In the genomic region with DNA sequence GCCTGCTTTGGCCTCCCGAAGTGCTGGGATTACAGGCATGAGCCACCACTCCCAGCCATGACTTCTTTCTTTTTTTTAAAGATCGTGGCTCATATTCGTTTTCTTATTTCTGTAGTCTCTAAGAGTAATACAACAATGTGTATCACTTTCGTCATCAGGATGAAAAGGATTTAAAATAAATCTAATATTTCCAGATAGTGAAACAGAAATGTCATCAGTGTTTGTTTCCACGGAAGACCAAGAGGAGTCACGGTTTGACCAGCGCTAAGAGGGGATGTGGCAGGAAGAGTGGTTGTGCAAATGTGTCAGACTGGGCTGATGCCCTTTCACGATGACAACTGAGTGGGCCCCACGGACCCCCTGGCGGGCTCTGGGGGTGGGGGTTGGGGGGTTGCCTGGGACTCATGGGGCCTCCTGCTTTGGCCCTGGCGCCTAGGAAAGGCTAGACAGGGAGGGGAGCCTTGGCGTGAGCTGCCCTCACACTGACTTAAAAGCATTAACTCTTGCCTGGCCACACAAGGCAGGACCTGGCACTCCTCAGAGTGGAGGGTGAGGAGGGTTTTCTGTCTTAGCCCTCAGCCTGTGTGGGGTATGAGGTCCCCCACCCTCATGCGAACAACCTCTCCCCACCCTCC, we compare ENCODE assay signal across 12 cellular contexts. TPM values are rescaled to one million over a fixed set of nuclear protein-coding genes. Genes with fewer than 3 reads are reported as not detected.
DNase-seq lines count a peak whose midpoint lies in the region; ATAC-seq and TF ChIP-seq lines count a peak whose summit lies in the region.
"Had no signal": no experiment of that assay in that cellular context is flagged by ENCODE, and none has a peak within 500 bp of the region (broad histone marks: within the 10 kb centered on the region; RNA-seq: fewer than 3 reads in every experiment).

No MANE protein-coding gene starts in this region.

- no peak for DNase-seq in cardiac muscle cell (ENCODE audit: low read depth in 1 of 2, low spot score in 1 of 2)
- no peak for DNase-seq in Right ventricle myocardium inferior (ENCODE audit: missing footprints)
- peak; percentile 41 for DNase-seq in fibroblast of the aortic adventitia (ENCODE audit: low read depth)
- no peak for DNase-seq in omental fat pad (ENCODE audit: low spot score)
- no peak for DNase-seq in vagina (ENCODE audit: extremely low spot score in 2 of 2)
- DNase-seq in activated T-helper 1 cell treated with anti-CD3 and anti-CD28 coated beads, Interleukin-12 subunit alpha, Interleukin-12 subunit beta, Interleukin-2, Interleukin-4 antibody, amounts not matched to agents 30 ng/mL and 10 ng/mL and 1 ng/mL, durations not matched to agents 14 hours and 24 hours and 36 hours (ENCODE audit: low spot score) = no peak
- no peak for DNase-seq in stimulated activated naive B cell treated with anti-CD40 and anti-IgM and Interleukin-4, amounts not matched to agents 10 μg/mL and 1 μg/mL and 100 μg/mL, for 72 hours
- DNase-seq: activated naive CD8-positive, alpha-beta T cell treated with anti-CD3 and anti-CD28 coated beads, Interleukin-2, amount 50 U/mL, for 24 hours; effector CD4-positive, alpha-beta T cell; glutamatergic neuron had no signal

- no peak overlapping the region for H3K27ac Mint-ChIP-seq in activated T-helper 1 cell treated with anti-CD3 and anti-CD28 coated beads, Interleukin-12 subunit alpha, Interleukin-12 subunit beta, Interleukin-2, Interleukin-4 antibody, amounts not matched to agents 30 ng/mL and 10 ng/mL and 1 ng/mL, durations not matched to agents 14 hours and 24 hours and 36 hours
- H3K27ac Mint-ChIP-seq in stimulated activated naive B cell treated with anti-CD40 and anti-IgM and Interleukin-4, amounts not matched to agents 10 μg/mL and 1 μg/mL and 100 μg/mL, for 72 hours = no peak overlapping the region
- H3K27ac Mint-ChIP-seq: activated naive CD8-positive, alpha-beta T cell treated with anti-CD3 and anti-CD28 coated beads, Interleukin-2, amount 50 U/mL, for 24 hours had no signal

- no peak overlapping the region for H3K4me3 Mint-ChIP-seq in activated T-helper 1 cell treated with anti-CD3 and anti-CD28 coated beads, Interleukin-12 subunit alpha, Interleukin-12 subunit beta, Interleukin-2, Interleukin-4 antibody, amounts not matched to agents 30 ng/mL and 10 ng/mL and 1 ng/mL, durations not matched to agents 14 hours and 24 hours and 36 hours
- H3K4me3 Mint-ChIP-seq in stimulated activated naive B cell treated with anti-CD40 and anti-IgM and Interleukin-4, amounts not matched to agents 10 μg/mL and 1 μg/mL and 100 μg/mL, for 72 hours = no peak overlapping the region
- H3K4me3 Mint-ChIP-seq: activated naive CD8-positive, alpha-beta T cell treated with anti-CD3 and anti-CD28 coated beads, Interleukin-2, amount 50 U/mL, for 24 hours had no signal

- H3K36me3 Mint-ChIP-seq in activated T-helper 1 cell treated with anti-CD3 and anti-CD28 coated beads, Interleukin-12 subunit alpha, Interleukin-12 subunit beta, Interleukin-2, Interleukin-4 antibody, amounts not matched to agents 30 ng/mL and 10 ng/mL and 1 ng/mL, durations not matched to agents 14 hours and 24 hours and 36 hours (ENCODE audit: low read depth) = no peaks in the 10 kb centered on the region
- H3K36me3 Mint-ChIP-seq in stimulated activated naive B cell treated with anti-CD40 and anti-IgM and Interleukin-4, amounts not matched to agents 10 μg/mL and 1 μg/mL and 100 μg/mL, for 72 hours = no peaks in the 10 kb centered on the region

- intact Hi-C loops in Right ventricle myocardium inferior (cut with DNase I) (no loop called here), vagina (cut with DNase I) (no loop called here)
- intact Hi-C loops in activated T-helper 1 cell treated with anti-CD3 and anti-CD28 coated beads, Interleukin-12 subunit alpha, Interleukin-12 subunit beta, Interleukin-2, Interleukin-4 antibody, amounts not matched to agents 30 ng/mL and 10 ng/mL and 1 ng/mL, durations not matched to agents 14 hours and 24 hours and 36 hours (cut with micrococcal nuclease) = no loop called here

- H3K36me3 ChIP-seq in cardiac muscle cell (no peaks in the 10 kb centered on the region), vagina (no peaks in the 10 kb centered on the region)

- H3K9me3 Mint-ChIP-seq in activated T-helper 1 cell treated with anti-CD3 and anti-CD28 coated beads, Interleukin-12 subunit alpha, Interleukin-12 subunit beta, Interleukin-2, Interleukin-4 antibody, amounts not matched to agents 30 ng/mL and 10 ng/mL and 1 ng/mL, durations not matched to agents 14 hours and 24 hours and 36 hours = no peaks in the 10 kb centered on the region
- no peaks in the 10 kb centered on the region for H3K9me3 Mint-ChIP-seq in stimulated activated naive B cell treated with anti-CD40 and anti-IgM and Interleukin-4, amounts not matched to agents 10 μg/mL and 1 μg/mL and 100 μg/mL, for 72 hours
- H3K9me3 Mint-ChIP-seq: activated naive CD8-positive, alpha-beta T cell treated with anti-CD3 and anti-CD28 coated beads, Interleukin-2, amount 50 U/mL, for 24 hours had no signal

- H3K27me3 Mint-ChIP-seq in activated T-helper 1 cell treated with anti-CD3 and anti-CD28 coated beads, Interleukin-12 subunit alpha, Interleukin-12 subunit beta, Interleukin-2, Interleukin-4 antibody, amounts not matched to agents 30 ng/mL and 10 ng/mL and 1 ng/mL, durations not matched to agents 14 hours and 24 hours and 36 hours (ENCODE audit: insufficient read depth) = peaks cover 19% of the 10 kb centered on the region
- H3K27me3 Mint-ChIP-seq in stimulated activated naive B cell treated with anti-CD40 and anti-IgM and Interleukin-4, amounts not matched to agents 10 μg/mL and 1 μg/mL and 100 μg/mL, for 72 hours = peaks cover 22 to 51% of the 10 kb centered on the region in 2 donors

- TF ChIP-seq CTCF in cardiac muscle cell (IDR thresholded peaks at IDR 0.05; ENCODE audit: low read depth, low read length) (no peak), fibroblast of the aortic adventitia (IDR thresholded peaks at IDR 0.05; ENCODE audit: insufficient read depth, low read length) (no peak), omental fat pad (IDR thresholded peaks at IDR 0.05) (no peak), vagina (IDR thresholded peaks at IDR 0.05) (no peak)

- no peak overlapping the region for H3K4me3 ChIP-seq in cardiac muscle cell
- H3K4me3 ChIP-seq in fibroblast of the aortic adventitia (ENCODE audit: low read depth, low read length) = no peak overlapping the region
- peak overlapping the region in 1 of 2 donors; percentile 25 for H3K4me3 ChIP-seq in vagina
- H3K4me3 ChIP-seq: lung had no signal

- H3K9me3 ChIP-seq in cardiac muscle cell (ENCODE audit: low read depth) = no peaks in the 10 kb centered on the region
- H3K9me3 ChIP-seq in vagina = no peaks in the 10 kb centered on the region

- H3K4me1 ChIP-seq in cardiac muscle cell (ENCODE audit: low read depth) = peaks cover 49% of the 10 kb centered on the region
- H3K4me1 ChIP-seq in vagina = peaks cover 98% of the 10 kb centered on the region

- no peaks in the 10 kb centered on the region for H3K4me1 Mint-ChIP-seq in activated T-helper 1 cell treated with anti-CD3 and anti-CD28 coated beads, Interleukin-12 subunit alpha, Interleukin-12 subunit beta, Interleukin-2, Interleukin-4 antibody, amounts not matched to agents 30 ng/mL and 10 ng/mL and 1 ng/mL, durations not matched to agents 14 hours and 24 hours and 36 hours (ENCODE audit: low read depth)
- H3K4me1 Mint-ChIP-seq in stimulated activated naive B cell treated with anti-CD40 and anti-IgM and Interleukin-4, amounts not matched to agents 10 μg/mL and 1 μg/mL and 100 μg/mL, for 72 hours = no peaks in the 10 kb centered on the region
- H3K4me1 Mint-ChIP-seq: activated naive CD8-positive, alpha-beta T cell treated with anti-CD3 and anti-CD28 coated beads, Interleukin-2, amount 50 U/mL, for 24 hours had no signal

- peak overlapping the region; percentile 89 for H3K27ac ChIP-seq in cardiac muscle cell
- H3K27ac ChIP-seq in vagina = peak overlapping the region; percentile 92

- no peak for TF ChIP-seq POLR2A in vagina (IDR thresholded peaks at IDR 0.05)

- ATAC-seq in Right ventricle myocardium inferior (no peak), omental fat pad (ENCODE audit: low FRiP score) (peak; percentile 26), GM21381 (IDR thresholded peaks at IDR 0.05; ENCODE audit: unreplicated experiment) (no peak)
- no peak for ATAC-seq in stimulated activated naive B cell treated with anti-CD40 and anti-IgM and Interleukin-4, amounts not matched to agents 10 μg/mL and 1 μg/mL and 100 μg/mL, for 72 hours (replicated peaks)
- ATAC-seq: activated naive CD8-positive, alpha-beta T cell treated with anti-CD3 and anti-CD28 coated beads, Interleukin-2, amount 50 U/mL, for 24 hours had no signal

- H3K27me3 ChIP-seq in cardiac muscle cell (no peaks in the 10 kb centered on the region), vagina (no peaks in the 10 kb centered on the region)

RNA-seq across cellular contexts. Expression of a gene that starts 8.4 kb away (rescaled TPM):
- total RNA-seq in cardiac muscle cell (33.8 and 39.7 TPM in 2 replicates), Right ventricle myocardium inferior (12.1 TPM), fibroblast of the aortic adventitia (ENCODE audit: low replicate concordance) (3.3 and 5.1 TPM in 2 replicates), omental fat pad (10 to 100 TPM; 10.8 to 52.0 (median 18.7) TPM), vagina (41.0 TPM)
- 34.8 and 45.2 TPM in 2 replicates for polyA plus RNA-seq in cardiac muscle cell
- total RNA-seq in activated T-helper 1 cell treated with anti-CD3 and anti-CD28 coated beads, Interleukin-12 subunit alpha, Interleukin-12 subunit beta, Interleukin-2, Interleukin-4 antibody, amounts not matched to agents 30 ng/mL and 10 ng/mL and 1 ng/mL, durations not matched to agents 14 hours and 24 hours and 36 hours = 0.23 TPM in 1 of 2 replicates, not detected in the other
